8 cellular contexts compared by ENCODE assay signal in genomic region chr1:31605908-31606427, GRCh38. TPM values are rescaled to one million over a fixed set of nuclear protein-coding genes. Genes with fewer than 3 reads are reported as not detected.
DNase-seq lines count a peak whose midpoint lies in the region; ATAC-seq, FAIRE-seq and TF ChIP-seq lines count a peak whose summit lies in the region.

No MANE protein-coding gene starts in this region.

- H3K27ac ChIP-seq in DOHH2 (ENCODE audit: low read depth, low read length), result no peak overlapping the region
- H3K27ac ChIP-seq in pancreas, result no peak overlapping the region

- H3K27me3 Mint-ChIP-seq in effector memory CD8-positive, alpha-beta T cell, result peaks cover 7 to 22% of the 10 kb centered on the region in 2 donors

- no peaks in the 10 kb centered on the region for H3K36me3 ChIP-seq in DOHH2 (ENCODE audit: control insufficient read depth, low read length)
- no peaks in the 10 kb centered on the region for H3K36me3 ChIP-seq in pancreas

- 0 out of 2 replicates have a peak, but pooled peaks cover 5% of the 10 kb centered on the region for H3F3A ChIP-seq in DOHH2 (ENCODE audit: control insufficient read depth, insufficient read depth)

- TF ChIP-seq CTCF in DOHH2 (IDR thresholded peaks at IDR 0.05; ENCODE audit: low read depth, low read length, poor library complexity, severe bottlenecking) (no peak), pancreas (IDR thresholded peaks at IDR 0.05) (no peak)

- H3K9me3 Mint-ChIP-seq in effector memory CD8-positive, alpha-beta T cell, result no peaks in the 10 kb centered on the region

- intact Hi-C loops in pancreas (cut with DNase I), result no loop called here

- H3K4me3 ChIP-seq in DOHH2 (ENCODE audit: low read length) (peak overlapping the region; percentile 1; the same call in 1 of the 2 replicates), pancreas (no peak overlapping the region)

- FAIRE-seq in pancreas (lab: Jason Lieb, UNC), result no peak

- no peaks in the 10 kb centered on the region for H3K9me2 ChIP-seq in DOHH2 (replicated peaks; ENCODE audit: control insufficient read depth, low read length)

- no peak overlapping the region for H3K27ac Mint-ChIP-seq in effector memory CD8-positive, alpha-beta T cell

- H3K27me3 ChIP-seq in DOHH2 (ENCODE audit: control insufficient read depth, low read length) (no peaks in the 10 kb centered on the region), pancreas (no peaks in the 10 kb centered on the region)

- WGBS in pancreas, 2 donors, result 83 to 87% methylated on average over 4 of the region's 4 CpGs

- H3K4me3 Mint-ChIP-seq in effector memory CD8-positive, alpha-beta T cell, result no peak overlapping the region

- no peaks in the 10 kb centered on the region for H3K79me2 ChIP-seq in DOHH2 (ENCODE audit: control insufficient read depth, low read length)

- no peaks in the 10 kb centered on the region for H3K4me1 Mint-ChIP-seq in effector memory CD8-positive, alpha-beta T cell (ENCODE audit: low read depth in 2 of 2)

- ATAC-seq in GM19467 (IDR thresholded peaks at IDR 0.05; ENCODE audit: unreplicated experiment), result peak; percentile 79
- peak; percentile 93 for ATAC-seq in HG03520 (IDR thresholded peaks at IDR 0.05; ENCODE audit: unreplicated experiment)
- peak; percentile 45 for ATAC-seq in effector memory CD8-positive, alpha-beta T cell (replicated peaks)
- no peak for ATAC-seq in HG03457 (IDR thresholded peaks at IDR 0.05; ENCODE audit: unreplicated experiment)
- no peak for ATAC-seq in pancreas

- H3K9me3 ChIP-seq in DOHH2 (ENCODE audit: control insufficient read depth, insufficient read depth, low read length) (no peaks in the 10 kb centered on the region), pancreas (no peaks in the 10 kb centered on the region)

- H3K4me2 ChIP-seq in DOHH2 (ENCODE audit: low read length), result peak overlapping the region; percentile 30

- DNase-seq in effector memory CD8-positive, alpha-beta T cell, result no peak
- no peak for DNase-seq in NCI-H2227 treated with DMSO at 0.1 percent for 48 hours (lab: John Stamatoyannopoulos, UW)
- DNase-seq in pancreas, result no peak
- DNase-seq in Ammon's horn (ENCODE audit: low spot score), result no peak

- H4K20me1 ChIP-seq in DOHH2 (ENCODE audit: control insufficient read depth, insufficient read depth, low read depth, low read length), result no peaks in the 10 kb centered on the region

- H3K4me1 ChIP-seq in DOHH2 (ENCODE audit: control insufficient read depth, low read length), result peaks cover 22% of the 10 kb centered on the region
- H3K4me1 ChIP-seq in pancreas, result no peaks in the 10 kb centered on the region

- no peaks in the 10 kb centered on the region for H3K36me3 Mint-ChIP-seq in effector memory CD8-positive, alpha-beta T cell (ENCODE audit: insufficient read depth)

RNA-seq across cellular contexts. Expression of gene HCRTR1, which starts 11.5 kb away (rescaled TPM):
- under 1 TPM in 1 of 6 donors, not detected in 5; 0.14 TPM for total RNA-seq in pancreas
- polyA plus RNA-seq in pancreas, result under 1 TPM; 0.19 to 0.52 TPM

RNA-seq across cellular contexts. Expression of gene TINAGL1, which starts 29.7 kb away (rescaled TPM):
- total RNA-seq in pancreas, result 10 to 100 TPM; 10.1 to 35.5 (median 19.9) TPM
- polyA plus RNA-seq in pancreas, result 10 to 100 TPM; 45.2 to 47.3 TPM

RNA-seq across cellular contexts. Expression of gene PEF1, which starts 38.7 kb away (rescaled TPM):
- 10 to 100 TPM; 14.5 to 27.2 (median 17.5) TPM for total RNA-seq in pancreas
- 10 to 100 TPM; 27.0 to 47.3 TPM for polyA plus RNA-seq in pancreas

Comparison
In these comparisons a context has a peak if more than half of its experiments do, and no peak if none do; other contexts are left out.
1. ATAC-seq: peak in GM19467 (single experiment), HG03520 (single experiment) and effector memory CD8-positive, alpha-beta T cell (single experiment); none in HG03457 (single experiment) and pancreas (0 of 4).